In genomic region chr17:63741251-63742049, GRCh38 we compare ENCODE assay signal across 1 cellular context.
TF ChIP-seq lines count a peak whose summit lies in the region.

Gene STRADA, minus strand, starts transcription at chr17:63741799. Its CDS starts 13,430 bp downstream, at chr17:63728369.

TF ChIP-seq in HEK293, 187 proteins besides CTCF, POLR2A, EP300 and RAD21 (continued from another document and continues in another):
- 0 out of 2 replicates have a peak, but pooled peaks have one; percentile 22 for TF ChIP-seq ZBTB1 (tag by site-specific recombination; IDR thresholded peaks at IDR 0.05)
- TF ChIP-seq ZNF184 (tag by site-specific recombination; IDR thresholded peaks at IDR 0.05) = no peak
- TF ChIP-seq ZNF175 (tag by site-specific recombination; IDR thresholded peaks at IDR 0.05) = no peak
- TF ChIP-seq ZNF311 (tag by site-specific recombination; IDR thresholded peaks at IDR 0.05; ENCODE audit: borderline replicate concordance) = no peak
- TF ChIP-seq ZNF514 (tag by site-specific recombination; IDR thresholded peaks at IDR 0.05) = no peak
- no peak for TF ChIP-seq YY2 (tag by site-specific recombination; IDR thresholded peaks at IDR 0.05)
- TF ChIP-seq ZNF350 (tag by site-specific recombination; IDR thresholded peaks at IDR 0.05) = no peak
- peak; percentile 100 for TF ChIP-seq ZNF335 (tag by site-specific recombination; conservative IDR thresholded peaks at IDR 0.05)
- no peak for TF ChIP-seq ZNF549 (tag by site-specific recombination; IDR thresholded peaks at IDR 0.05)
- TF ChIP-seq ZNF600 (tag by site-specific recombination; IDR thresholded peaks at IDR 0.05) = peak; percentile 96
- TF ChIP-seq GLIS1 (tag by site-specific recombination; IDR thresholded peaks at IDR 0.05) = peak; percentile 69
- no peak for TF ChIP-seq ELK4 (IDR thresholded peaks at IDR 0.05; ENCODE audit: borderline replicate concordance, low read depth, low read length)
- no peak for TF ChIP-seq ZNF701 (tag by site-specific recombination; IDR thresholded peaks at IDR 0.05)
- TF ChIP-seq ZNF544 (tag by site-specific recombination; IDR thresholded peaks at IDR 0.05) = no peak
- peak; percentile 93 for TF ChIP-seq EGR2 (tag by site-specific recombination; IDR thresholded peaks at IDR 0.05; ENCODE audit: low read depth)
- peak; percentile 93 for TF ChIP-seq SP7 (tag by site-specific recombination; IDR thresholded peaks at IDR 0.05)
- TF ChIP-seq ZNF830 (tag by site-specific recombination; IDR thresholded peaks at IDR 0.05; ENCODE audit: low read depth) = no peak
- TF ChIP-seq PRDM10 (tag by site-specific recombination; IDR thresholded peaks at IDR 0.05) = peak; percentile 58
- peak; percentile 44; the same call in 1 of the 2 replicates for TF ChIP-seq ZBTB21 (tag by site-specific recombination; IDR thresholded peaks at IDR 0.05)
- TF ChIP-seq ZIC2 (tag by site-specific recombination; IDR thresholded peaks at IDR 0.05) = peak; percentile 89
- no peak for TF ChIP-seq ZNF280C (tag by site-specific recombination; IDR thresholded peaks at IDR 0.05)
- TF ChIP-seq PRDM1 (tag by site-specific recombination; IDR thresholded peaks at IDR 0.05) = no peak
- TF ChIP-seq WT1 (tag by site-specific recombination; IDR thresholded peaks at IDR 0.05) = peak; percentile 62; the same call in 1 of the 2 replicates
- peak; percentile 79 for TF ChIP-seq ZNF660 (tag by site-specific recombination; IDR thresholded peaks at IDR 0.05)
- peak; percentile 65; the same call in 1 of the 2 replicates for TF ChIP-seq ZNF585B (tag by site-specific recombination; IDR thresholded peaks at IDR 0.05)
- peak; percentile 88 for TF ChIP-seq ZNF324 (tag by site-specific recombination; IDR thresholded peaks at IDR 0.05)
- TF ChIP-seq ZNF792 (tag by site-specific recombination; IDR thresholded peaks at IDR 0.05) = peak; percentile 78; the same call in 1 of the 2 replicates
- TF ChIP-seq REPIN1 (tag by site-specific recombination; IDR thresholded peaks at IDR 0.05; ENCODE audit: low read depth) = peak; percentile 93; the same call in 1 of the 2 replicates
- TF ChIP-seq ZNF704 (tag by site-specific recombination; IDR thresholded peaks at IDR 0.05) = no peak
- peak; percentile 56 for TF ChIP-seq MZF1 (tag by site-specific recombination; IDR thresholded peaks at IDR 0.05; ENCODE audit: borderline replicate concordance)
- TF ChIP-seq KLF8 (tag by site-specific recombination; IDR thresholded peaks at IDR 0.05) = peak; percentile 77
- peak; percentile 80 for TF ChIP-seq ZNF580 (tag by site-specific recombination; IDR thresholded peaks at IDR 0.05)
- TF ChIP-seq ZBTB17 (tag by site-specific recombination; IDR thresholded peaks at IDR 0.05) = peak; percentile 74
- peak; percentile 83 for TF ChIP-seq ZNF501 (tag by site-specific recombination; IDR thresholded peaks at IDR 0.05)
- TF ChIP-seq BCL11A (tag by site-specific recombination; IDR thresholded peaks at IDR 0.05; ENCODE audit: low read depth) = 0 out of 2 replicates have a peak, but pooled peaks have one; percentile 29
- no peak for TF ChIP-seq BCL6B (tag by site-specific recombination; IDR thresholded peaks at IDR 0.05)
- peak; percentile 58 for TF ChIP-seq PATZ1 (tag by site-specific recombination; IDR thresholded peaks at IDR 0.05)
- no peak for TF ChIP-seq ZNF518A (tag by site-specific recombination; conservative IDR thresholded peaks at IDR 0.05; ENCODE audit: low read depth)
- no peak for TF ChIP-seq ZNF791 (tag by site-specific recombination; IDR thresholded peaks at IDR 0.05)
- no peak for TF ChIP-seq ZNF488 (tag by site-specific recombination; IDR thresholded peaks at IDR 0.05)
- TF ChIP-seq ZFP41 (tag by site-specific recombination; IDR thresholded peaks at IDR 0.05; ENCODE audit: borderline replicate concordance) = no peak
- TF ChIP-seq ZNF837 (tag by site-specific recombination; IDR thresholded peaks at IDR 0.05) = 0 out of 2 replicates have a peak, but pooled peaks have one; percentile 55
- TF ChIP-seq ZNF169 (tag by site-specific recombination; IDR thresholded peaks at IDR 0.05) = no peak
- no peak for TF ChIP-seq ZNF112 (tag by site-specific recombination; IDR thresholded peaks at IDR 0.05)
- TF ChIP-seq RBAK (tag by site-specific recombination; IDR thresholded peaks at IDR 0.05) = no peak
- no peak for TF ChIP-seq ZNF292 (tag by site-specific recombination; IDR thresholded peaks at IDR 0.05; ENCODE audit: borderline replicate concordance, low read depth)
- TF ChIP-seq ZNF37A (tag by site-specific recombination; IDR thresholded peaks at IDR 0.05) = no peak
- 0 out of 2 replicates have a peak, but pooled peaks have one; percentile 7 for TF ChIP-seq IKZF3 (tag by site-specific recombination; IDR thresholded peaks at IDR 0.05)
- TF ChIP-seq ZFHX2 (tag by site-specific recombination; conservative IDR thresholded peaks at IDR 0.05) = peak; percentile 94
- TF ChIP-seq SETDB1 (IDR thresholded peaks at IDR 0.05; ENCODE audit: insufficient read length, low read length) = no peak
